ENCODE assay signal across 22 cellular contexts in the genomic region with DNA sequence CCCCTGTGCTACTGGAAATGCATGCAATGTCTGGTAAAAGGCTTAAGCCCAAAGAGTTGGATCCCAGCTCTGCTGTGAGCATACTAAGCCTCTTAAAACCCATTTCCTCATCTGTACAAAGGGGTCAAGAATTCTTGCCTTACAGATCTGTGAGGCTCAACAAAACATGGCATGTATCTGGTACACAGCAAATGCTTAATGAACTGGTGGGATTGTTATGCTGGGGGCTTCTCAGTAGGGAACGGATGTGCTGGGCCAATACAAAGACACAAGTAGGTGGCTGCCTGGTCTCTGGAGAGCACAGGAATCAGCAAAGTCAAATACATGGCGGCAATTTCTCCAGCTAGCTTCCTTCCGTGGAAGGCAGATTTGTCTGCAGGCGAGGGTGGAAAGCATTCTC.
A peak's percentile ranks its signal among the peaks of the same experiment; 100 is the strongest.
DNase-seq lines count a peak whose midpoint lies in the region; ATAC-seq and TF ChIP-seq lines count a peak whose summit lies in the region.
"Had no signal": no experiment of that assay in that cellular context is flagged by ENCODE, and none has a peak within 500 bp of the region (broad histone marks: within the 10 kb centered on the region; RNA-seq: fewer than 3 reads in every experiment).

No MANE protein-coding gene starts in this region.

- H3K36me3 ChIP-seq in GM23338 (ENCODE audit: insufficient read depth) (no peaks in the 10 kb centered on the region), endodermal cell (ENCODE audit: control insufficient read depth, insufficient read depth, low read length) (no peaks in the 10 kb centered on the region)
- H3K36me3 ChIP-seq: BLaER1 had no signal

- H2AFZ ChIP-seq in GM23338 = no peak overlapping the region
- H2AFZ ChIP-seq: GM23248 had no signal

- H3K4me1 ChIP-seq in GM23338 (ENCODE audit: insufficient read depth) (peaks cover 45% of the 10 kb centered on the region), endodermal cell (ENCODE audit: control insufficient read depth, insufficient read depth, low read length) (peaks cover 12% of the 10 kb centered on the region)

- H3K27me3 Mint-ChIP-seq in GM23338 (ENCODE audit: insufficient read depth, low read depth, poor library complexity) = peaks cover 14% of the 10 kb centered on the region
- H3K27me3 Mint-ChIP-seq in endodermal cell (ENCODE audit: insufficient read depth) = peaks cover 13% of the 10 kb centered on the region
- H3K27me3 Mint-ChIP-seq in nephron (ENCODE audit: low read depth) = peaks cover 17% of the 10 kb centered on the region
- H3K27me3 Mint-ChIP-seq in activated naive CD8-positive, alpha-beta T cell treated with anti-CD3 and anti-CD28 coated beads for 36 hours = peaks cover 6% of the 10 kb centered on the region

- H3K4me2 ChIP-seq in GM23338 = peak overlapping the region; percentile 2; the same call in 1 of the 2 replicates
- H3K4me2 ChIP-seq: BLaER1 had no signal

- H3K36me3 Mint-ChIP-seq in GM23338 (ENCODE audit: low read depth) = 0 out of 3 replicates have a peak, but pooled peaks cover 2% of the 10 kb centered on the region
- no peaks in the 10 kb centered on the region for H3K36me3 Mint-ChIP-seq in endodermal cell (ENCODE audit: low read depth)
- peaks cover 6% of the 10 kb centered on the region for H3K36me3 Mint-ChIP-seq in nephron (ENCODE audit: low read depth)
- no peaks in the 10 kb centered on the region for H3K36me3 Mint-ChIP-seq in activated naive CD8-positive, alpha-beta T cell treated with anti-CD3 and anti-CD28 coated beads for 36 hours

- H3F3A ChIP-seq in GM23338 (replicated peaks; ENCODE audit: low read depth) = no peaks in the 10 kb centered on the region

- ATAC-seq in GM23338 = no peak
- ATAC-seq: HCT116, HepG2 had no signal

- H3K9me3 ChIP-seq in endodermal cell (ENCODE audit: control insufficient read depth, low read length) = no peaks in the 10 kb centered on the region
- H3K9me3 ChIP-seq: BLaER1 had no signal

- no peak overlapping the region for H3K4me3 ChIP-seq in GM23338
- no peak overlapping the region for H3K4me3 ChIP-seq in endodermal cell (ENCODE audit: low read length)
- H3K4me3 ChIP-seq: BLaER1, GM23248 had no signal

- TF ChIP-seq CTCF in GM23338 (conservative IDR thresholded peaks at IDR 0.05; ENCODE audit: low read depth in 2 of 2) (no peak), endodermal cell (conservative IDR thresholded peaks at IDR 0.05) (no peak), nephron (IDR thresholded peaks at IDR 0.05; ENCODE audit: unreplicated experiment in 3 of 3) (no peak)

- 88 to 89% methylated on average over 1 to 4 of the region's 4 CpGs for WGBS in endodermal cell (ENCODE audit: insufficient coverage in 1 of 2, insufficient read length in 1 of 2), 2 experiments

- DNase-seq in GM23338 (ENCODE audit: low spot score) (peak; percentile 44), MV-4-11 (lab: John Stamatoyannopoulos, UW) (peak; percentile 13), endodermal cell (peak; percentile 47), NCI-H446 treated with DMSO at 0.1 percent for 48 hours (lab: John Stamatoyannopoulos, UW) (no peak), ureter (ENCODE audit: low spot score) (no peak)
- no peak for DNase-seq in activated naive CD8-positive, alpha-beta T cell treated with anti-CD3 and anti-CD28 coated beads for 36 hours
- DNase-seq: CD4-positive, alpha-beta T cell; GM23248; Kasumi-1; NCI-H1105 treated with DMSO at 0.1 percent for 48 hours; NCI-H146; NCI-H1930; NCI-H2107; NCI-H524 treated with DMSO at 0.1 percent for 48 hours; NCI-H774; SHP77 had no signal

- H3K9me2 ChIP-seq in GM23338 (ENCODE audit: insufficient read depth) = no peaks in the 10 kb centered on the region

- H3K4me1 Mint-ChIP-seq in GM23338 = peaks cover 53% of the 10 kb centered on the region
- peaks cover 36% of the 10 kb centered on the region for H3K4me1 Mint-ChIP-seq in endodermal cell
- H3K4me1 Mint-ChIP-seq in nephron = peaks cover 39% of the 10 kb centered on the region
- H3K4me1 Mint-ChIP-seq in activated naive CD8-positive, alpha-beta T cell treated with anti-CD3 and anti-CD28 coated beads for 36 hours = no peaks in the 10 kb centered on the region

- no peak overlapping the region for H3K9ac ChIP-seq in endodermal cell (ENCODE audit: extremely low read depth, low read length, poor library complexity, severe bottlenecking)
- H3K9ac ChIP-seq: BLaER1, GM23248 had no signal

- no peaks in the 10 kb centered on the region for H4K20me1 ChIP-seq in GM23338 (replicated peaks; ENCODE audit: insufficient read depth)
- H4K20me1 ChIP-seq: BLaER1 had no signal

- H3K4me3 Mint-ChIP-seq in GM23338 (no peak overlapping the region), endodermal cell (no peak overlapping the region), nephron (no peak overlapping the region)
- no peak overlapping the region for H3K4me3 Mint-ChIP-seq in activated naive CD8-positive, alpha-beta T cell treated with anti-CD3 and anti-CD28 coated beads for 36 hours
- H3K4me3 Mint-ChIP-seq: CD4-positive, alpha-beta T cell had no signal

- no peaks in the 10 kb centered on the region; the same call in 2 of the 3 replicates for H3K9me3 Mint-ChIP-seq in GM23338
- no peaks in the 10 kb centered on the region for H3K9me3 Mint-ChIP-seq in endodermal cell
- no peaks in the 10 kb centered on the region for H3K9me3 Mint-ChIP-seq in nephron
- no peaks in the 10 kb centered on the region for H3K9me3 Mint-ChIP-seq in activated naive CD8-positive, alpha-beta T cell treated with anti-CD3 and anti-CD28 coated beads for 36 hours
- H3K9me3 Mint-ChIP-seq: CD4-positive, alpha-beta T cell had no signal

- H3K27ac ChIP-seq in GM23338 (ENCODE audit: low read depth) (no peak overlapping the region), endodermal cell (ENCODE audit: low read depth, low read length) (no peak overlapping the region)
- H3K27ac ChIP-seq: BLaER1, GM23248, HL-60, RWPE1 had no signal

- H3K27ac Mint-ChIP-seq in GM23338 (no peak overlapping the region), endodermal cell (no peak overlapping the region), nephron (peak overlapping the region in 2 of 3 experiments; percentile 19 to 83)
- H3K27ac Mint-ChIP-seq in activated naive CD8-positive, alpha-beta T cell treated with anti-CD3 and anti-CD28 coated beads for 36 hours = no peak overlapping the region
- H3K27ac Mint-ChIP-seq: CD4-positive, alpha-beta T cell had no signal

- peaks cover 41% of the 10 kb centered on the region for H3K27me3 ChIP-seq in GM23338 (ENCODE audit: insufficient read depth)
- H3K27me3 ChIP-seq in endodermal cell (ENCODE audit: control insufficient read depth, insufficient read depth, low read length, poor library complexity, severe bottlenecking) = no peaks in the 10 kb centered on the region
- H3K27me3 ChIP-seq: BLaER1 had no signal

- no peaks in the 10 kb centered on the region for H3K79me2 ChIP-seq in GM23338 (replicated peaks; ENCODE audit: insufficient read depth)

TF ChIP-seq in GM23338, 12 proteins besides CTCF, POLR2A, EP300 and RAD21 (continues in another document):
- TF ChIP-seq EZH2phosphoT487 (IDR thresholded peaks at IDR 0.05; ENCODE audit: unreplicated experiment) (no peak), EZH2 (IDR thresholded peaks at IDR 0.05; ENCODE audit: low read depth, unreplicated experiment) (no peak)
- TF ChIP-seq, protein P1, sequence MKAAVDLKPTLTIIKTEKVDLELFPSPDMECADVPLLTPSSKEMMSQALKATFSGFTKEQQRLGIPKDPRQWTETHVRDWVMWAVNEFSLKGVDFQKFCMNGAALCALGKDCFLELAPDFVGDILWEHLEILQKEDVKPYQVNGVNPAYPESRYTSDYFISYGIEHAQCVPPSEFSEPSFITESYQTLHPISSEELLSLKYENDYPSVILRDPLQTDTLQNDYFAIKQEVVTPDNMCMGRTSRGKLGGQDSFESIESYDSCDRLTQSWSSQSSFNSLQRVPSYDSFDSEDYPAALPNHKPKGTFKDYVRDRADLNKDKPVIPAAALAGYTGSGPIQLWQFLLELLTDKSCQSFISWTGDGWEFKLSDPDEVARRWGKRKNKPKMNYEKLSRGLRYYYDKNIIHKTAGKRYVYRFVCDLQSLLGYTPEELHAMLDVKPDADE (IDR thresholded peaks at IDR 0.05) = no peak
- TF ChIP-seq, protein P2, sequence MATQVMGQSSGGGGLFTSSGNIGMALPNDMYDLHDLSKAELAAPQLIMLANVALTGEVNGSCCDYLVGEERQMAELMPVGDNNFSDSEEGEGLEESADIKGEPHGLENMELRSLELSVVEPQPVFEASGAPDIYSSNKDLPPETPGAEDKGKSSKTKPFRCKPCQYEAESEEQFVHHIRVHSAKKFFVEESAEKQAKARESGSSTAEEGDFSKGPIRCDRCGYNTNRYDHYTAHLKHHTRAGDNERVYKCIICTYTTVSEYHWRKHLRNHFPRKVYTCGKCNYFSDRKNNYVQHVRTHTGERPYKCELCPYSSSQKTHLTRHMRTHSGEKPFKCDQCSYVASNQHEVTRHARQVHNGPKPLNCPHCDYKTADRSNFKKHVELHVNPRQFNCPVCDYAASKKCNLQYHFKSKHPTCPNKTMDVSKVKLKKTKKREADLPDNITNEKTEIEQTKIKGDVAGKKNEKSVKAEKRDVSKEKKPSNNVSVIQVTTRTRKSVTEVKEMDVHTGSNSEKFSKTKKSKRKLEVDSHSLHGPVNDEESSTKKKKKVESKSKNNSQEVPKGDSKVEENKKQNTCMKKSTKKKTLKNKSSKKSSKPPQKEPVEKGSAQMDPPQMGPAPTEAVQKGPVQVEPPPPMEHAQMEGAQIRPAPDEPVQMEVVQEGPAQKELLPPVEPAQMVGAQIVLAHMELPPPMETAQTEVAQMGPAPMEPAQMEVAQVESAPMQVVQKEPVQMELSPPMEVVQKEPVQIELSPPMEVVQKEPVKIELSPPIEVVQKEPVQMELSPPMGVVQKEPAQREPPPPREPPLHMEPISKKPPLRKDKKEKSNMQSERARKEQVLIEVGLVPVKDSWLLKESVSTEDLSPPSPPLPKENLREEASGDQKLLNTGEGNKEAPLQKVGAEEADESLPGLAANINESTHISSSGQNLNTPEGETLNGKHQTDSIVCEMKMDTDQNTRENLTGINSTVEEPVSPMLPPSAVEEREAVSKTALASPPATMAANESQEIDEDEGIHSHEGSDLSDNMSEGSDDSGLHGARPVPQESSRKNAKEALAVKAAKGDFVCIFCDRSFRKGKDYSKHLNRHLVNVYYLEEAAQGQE (IDR thresholded peaks at IDR 0.05; ENCODE audit: unreplicated experiment) = no peak

Comparison
In these comparisons a context has a peak if more than half of its experiments do, and no peak if none do; other contexts are left out.
1. DNase-seq: peak in GM23338 (single experiment), MV-4-11 (single experiment) and endodermal cell (single experiment); none in activated naive CD8-positive, alpha-beta T cell treated with anti-CD3 and anti-CD28 coated beads for 36 hours (single experiment), NCI-H446 treated with DMSO at 0.1 percent for 48 hours (single experiment) and ureter (single experiment).
2. H3K27ac Mint-ChIP-seq: peak in nephron (2 of 3); none in GM23338 (single experiment), endodermal cell (single experiment) and activated naive CD8-positive, alpha-beta T cell treated with anti-CD3 and anti-CD28 coated beads for 36 hours (single experiment).